Comparison of ENCODE assay signal across 8 cellular contexts in genomic region chr3:17645074-17645698, GRCh38.
DNase-seq lines count a peak whose midpoint lies in the region; ATAC-seq and TF ChIP-seq lines count a peak whose summit lies in the region.

No MANE protein-coding gene starts in this region.

- H3K4me1 Mint-ChIP-seq in neural progenitor cell, result no peaks in the 10 kb centered on the region

- H3K36me3 Mint-ChIP-seq in neural progenitor cell, result no peaks in the 10 kb centered on the region

- peaks cover 4% of the 10 kb centered on the region; the same call in 1 of the 2 replicates for H3K4me1 ChIP-seq in DOHH2 (ENCODE audit: control insufficient read depth, low read length)
- no peaks in the 10 kb centered on the region for H3K4me1 ChIP-seq in neural progenitor cell

- H3K4me3 Mint-ChIP-seq in neural progenitor cell, result no peak overlapping the region

- no peak overlapping the region for H2AFZ ChIP-seq in neural progenitor cell (replicated peaks)

- no peak overlapping the region for H3K27ac Mint-ChIP-seq in neural progenitor cell

- peaks cover 3% of the 10 kb centered on the region for H3K9me3 Mint-ChIP-seq in neural progenitor cell

- CTCF ChIA-PET in RWPE1 (lab: Yijun Ruan, JAX), result interaction anchor here (0.6 to 1.4 kb wide), 4 partner anchors 9 to 196 kb away, joined by 3 to 9 read pairs (median 4); no protein-coding TSS in a partner anchor

- H3K9ac ChIP-seq in neural progenitor cell, result no peak overlapping the region

- TF ChIP-seq CTCF in DOHH2 (IDR thresholded peaks at IDR 0.05; ENCODE audit: low read depth, low read length, poor library complexity, severe bottlenecking) (peak; percentile 70), RWPE1 (conservative IDR thresholded peaks at IDR 0.05; ENCODE audit: low read depth) (0 out of 2 replicates have a peak, but pooled peaks have one; percentile 21), neural progenitor cell (IDR thresholded peaks at IDR 0.05) (peak; percentile 79)

- H4K20me1 ChIP-seq in DOHH2 (ENCODE audit: control insufficient read depth, insufficient read depth, low read depth, low read length) (no peaks in the 10 kb centered on the region), neural progenitor cell (ENCODE audit: low read depth) (peaks cover 4% of the 10 kb centered on the region)

- DNase-seq in LHCN-M2 (ENCODE audit: low read depth), result peak; percentile 75
- DNase-seq in RWPE1 (ENCODE audit: low spot score), result peak; percentile 22
- DNase-seq in fibroblast of gingiva (ENCODE audit: low read depth), result peak; percentile 70
- peak; percentile 64 for DNase-seq in neural progenitor cell (ENCODE audit: low spot score)
- no peak for DNase-seq in GOT3 (lab: John Stamatoyannopoulos, UW)
- no peak for DNase-seq in stimulated activated CD8-positive, alpha-beta memory T cell treated with anti-CD3 and anti-CD28 coated beads, Interleukin-4, amount 100 ng/mL, for 48 hours

- no peak overlapping the region for H3K4me3 ChIP-seq in DOHH2 (ENCODE audit: low read length)
- no peak overlapping the region for H3K4me3 ChIP-seq in neural progenitor cell

- H3K27me3 Mint-ChIP-seq in neural progenitor cell (ENCODE audit: insufficient read depth, low read depth), result peaks cover 2% of the 10 kb centered on the region

- H3K9me2 ChIP-seq in DOHH2 (replicated peaks; ENCODE audit: control insufficient read depth, low read length), result no peaks in the 10 kb centered on the region

- H3K27me3 ChIP-seq in DOHH2 (ENCODE audit: control insufficient read depth, low read length) (no peaks in the 10 kb centered on the region), neural progenitor cell (no peaks in the 10 kb centered on the region)

- H3K4me2 ChIP-seq in DOHH2 (ENCODE audit: low read length) (no peak overlapping the region), neural progenitor cell (no peak overlapping the region)

- H3K27ac ChIP-seq in DOHH2 (ENCODE audit: low read depth, low read length), result no peak overlapping the region
- no peak overlapping the region for H3K27ac ChIP-seq in RWPE1
- no peak overlapping the region for H3K27ac ChIP-seq in neural progenitor cell

- H3K79me2 ChIP-seq in DOHH2 (ENCODE audit: control insufficient read depth, low read length), result peaks cover 54% of the 10 kb centered on the region
- H3K79me2 ChIP-seq in neural progenitor cell (ENCODE audit: low read depth), result no peaks in the 10 kb centered on the region

- POLR2A ChIA-PET in RWPE1 (lab: Yijun Ruan, JAX; ENCODE audit: low non-redundant PET), result no interaction called here

- H3K36me3 ChIP-seq in DOHH2 (ENCODE audit: control insufficient read depth, low read length) (no peaks in the 10 kb centered on the region), neural progenitor cell (no peaks in the 10 kb centered on the region)

- H3K9me3 ChIP-seq in DOHH2 (ENCODE audit: control insufficient read depth, insufficient read depth, low read length) (no peaks in the 10 kb centered on the region), neural progenitor cell (ENCODE audit: low read depth) (no peaks in the 10 kb centered on the region)

- no peak for ATAC-seq in HG03280 (IDR thresholded peaks at IDR 0.05; ENCODE audit: unreplicated experiment)

- H3F3A ChIP-seq in DOHH2 (ENCODE audit: control insufficient read depth, insufficient read depth) (no peaks in the 10 kb centered on the region; the same call in 1 of the 2 replicates), neural progenitor cell (ENCODE audit: low read depth) (no peaks in the 10 kb centered on the region)

Comparison
In these comparisons a context has a peak if more than half of its experiments do, and no peak if none do; other contexts are left out.
1. CTCF ChIP-seq: peak in every context shown above with its lines; median percentile 79 in neural progenitor cell; 70 in DOHH2; 21 in RWPE1.
2. DNase-seq: peak in LHCN-M2 (single experiment), RWPE1 (single experiment), fibroblast of gingiva (single experiment) and neural progenitor cell (single experiment); none in GOT3 (single experiment) and stimulated activated CD8-positive, alpha-beta memory T cell treated with anti-CD3 and anti-CD28 coated beads, Interleukin-4, amount 100 ng/mL, for 48 hours (single experiment).